Comparison of ENCODE assay signal across 1 cellular context in genomic region chr9:89023788-89024187, GRCh38.
A peak's percentile ranks its signal among the peaks of the same experiment; 100 is the strongest.
TF ChIP-seq lines count a peak whose summit lies in the region.

No MANE protein-coding gene starts in this region.

TF ChIP-seq in HepG2, 621 proteins besides CTCF, POLR2A, EP300 and RAD21 (continued from another document):
- TF ChIP-seq ZNF281 (CRISPR knock-in tag; IDR thresholded peaks at IDR 0.05; ENCODE audit: borderline replicate concordance) (no peak), MAFF (IDR thresholded peaks at IDR 0.05; ENCODE audit: low read depth, low read length) (peak; percentile 98)
TF ChIP-seq in HepG2: peak in this region for 2.
